Comparison of ENCODE assay signal across 19 cellular contexts in genomic region chr10:47418966-47419365, GRCh38. TPM values are rescaled to one million over a fixed set of nuclear protein-coding genes. Genes with fewer than 3 reads are reported as not detected.
DNase-seq lines count a peak whose midpoint lies in the region; ATAC-seq and TF ChIP-seq lines count a peak whose summit lies in the region.
"Had no signal": no experiment of that assay in that cellular context is flagged by ENCODE, and none has a peak within 500 bp of the region (broad histone marks: within the 10 kb centered on the region; RNA-seq: fewer than 3 reads in every experiment).

No MANE protein-coding gene starts in this region.

- no peaks in the 10 kb centered on the region for H3K79me1 ChIP-seq in H9 (ENCODE audit: insufficient read depth, low read depth, low read length, poor library complexity, severe bottlenecking)
- H3K79me1 ChIP-seq in neuronal stem cell (ENCODE audit: low read depth, low read length), result peaks cover 4% of the 10 kb centered on the region

- H4K5ac ChIP-seq in H9 (ENCODE audit: insufficient read length, low read depth, low read length), result no peak overlapping the region

- no peaks in the 10 kb centered on the region for H4K20me1 ChIP-seq in H9 (ENCODE audit: control insufficient read depth, insufficient read depth, insufficient read length)

- no peak overlapping the region for H3K56ac ChIP-seq in H9 (ENCODE audit: insufficient read length, low read depth, low read length)

- no peaks in the 10 kb centered on the region for H3K79me2 ChIP-seq in H9 (ENCODE audit: insufficient read depth, low read length)

- intact Hi-C loops in esophagus muscularis mucosa (cut with DNase I), result no loop called here
- intact Hi-C loops in sciatic nerve (cut with DNase I), result loop anchor here (10.0 kb wide), 1 partner anchor 1526 kb away; no protein-coding TSS in a partner anchor

- no peak overlapping the region for H3T11ph ChIP-seq in H9 (ENCODE audit: low read length)

- no peak for TF ChIP-seq POLR2A in esophagus muscularis mucosa (IDR thresholded peaks at IDR 0.05; ENCODE audit: low read depth)

- H3K27me3 ChIP-seq in H9 (ENCODE audit: insufficient read depth, low read length) (no peaks in the 10 kb centered on the region), esophagus muscularis mucosa (peaks cover 0 to 8% (median 0%) of the 10 kb centered on the region in 4 donors), neuronal stem cell (ENCODE audit: control insufficient read depth in 3 of 3, insufficient read depth in 3 of 3, low read depth in 1 of 3, low read length in 3 of 3) (peaks cover 0 to 3% (median 0%) of the 10 kb centered on the region in 3 experiments)
- H3K27me3 ChIP-seq: BE2C had no signal

- no peak for TF ChIP-seq CTCF in H9 (conservative IDR thresholded peaks at IDR 0.05)
- TF ChIP-seq CTCF in esophagus muscularis mucosa (IDR thresholded peaks at IDR 0.05), result no peak
- TF ChIP-seq CTCF in type B pancreatic cell (conservative IDR thresholded peaks at IDR 0.05), result no peak

- H3K4me3 Mint-ChIP-seq in H9, result no peak overlapping the region
- no peak overlapping the region for H3K4me3 Mint-ChIP-seq in type B pancreatic cell
- H3K4me3 Mint-ChIP-seq: CD4-positive, alpha-beta T cell; HFFc6; IgD-negative memory B cell had no signal

- TF ChIP-seq EP300 in esophagus muscularis mucosa (IDR thresholded peaks at IDR 0.05), result no peak

- H3K36me3 Mint-ChIP-seq in H9 (ENCODE audit: insufficient read depth in 1 of 3, low read depth in 3 of 3) (no peaks in the 10 kb centered on the region), type B pancreatic cell (no peaks in the 10 kb centered on the region)
- H3K36me3 Mint-ChIP-seq: IgD-negative memory B cell had no signal

- H2BK120ac ChIP-seq in H9 (ENCODE audit: low read depth, low read length, poor library complexity, severe bottlenecking) (no peak overlapping the region), neuronal stem cell (ENCODE audit: low read depth, low read length) (no peak overlapping the region)

- DNase-seq in AG08396 (ENCODE audit: low spot score), result peak; percentile 2
- peak; percentile 13 for DNase-seq in H9
- peak; percentile 79 for DNase-seq in esophagus muscularis mucosa (ENCODE audit: extremely low spot score)
- DNase-seq in neuronal stem cell (ENCODE audit: low spot score), result no peak
- no peak for DNase-seq in type B pancreatic cell (ENCODE audit: extremely low spot score, unreplicated experiment)
- DNase-seq in stimulated activated CD4-positive, alpha-beta T cell treated with anti-CD3 and anti-CD28 coated beads, Interleukin-1b, Interleukin-23, amount 100 ng/mL, for 48 hours, result no peak
- DNase-seq in sciatic nerve (ENCODE audit: low spot score), result no peak
- DNase-seq: 8988T; BE2C; CD4-positive, alpha-beta T cell; DMS79 treated with DMSO at 0.1 percent for 48 hours; GM23248; HCEC 1CT; HFFc6; KBM-7 had no signal

- H3K27me3 Mint-ChIP-seq in H9 (ENCODE audit: low read depth) (peaks cover 5% of the 10 kb centered on the region), type B pancreatic cell (peaks cover 3% of the 10 kb centered on the region)
- H3K27me3 Mint-ChIP-seq: CD4-positive, alpha-beta T cell had no signal

- H3K18ac ChIP-seq in H9 (ENCODE audit: insufficient read length, low read depth, low read length) (no peak overlapping the region), neuronal stem cell (ENCODE audit: low read length) (peak overlapping the region; percentile 13)

- ATAC-seq in HG03139 (IDR thresholded peaks at IDR 0.05; ENCODE audit: unreplicated experiment), result no peak
- ATAC-seq in sciatic nerve, result no peak
- ATAC-seq: GM12878 had no signal

- no peak overlapping the region for H2BK5ac ChIP-seq in H9 (ENCODE audit: insufficient read length, low read length)
- H2BK5ac ChIP-seq in neuronal stem cell (ENCODE audit: low read length), result no peak overlapping the region

- H3K23ac ChIP-seq in H9 (ENCODE audit: insufficient read length, low read depth, low read length) (no peak overlapping the region), neuronal stem cell (ENCODE audit: low read depth, low read length, poor library complexity) (no peak overlapping the region)

- H3K14ac ChIP-seq in H9 (ENCODE audit: insufficient read depth, low read length) (no peak overlapping the region; the same call in 1 of the 2 replicates), neuronal stem cell (ENCODE audit: low read length) (no peak overlapping the region)

- no peaks in the 10 kb centered on the region; the same call in 1 of the 2 replicates for H3K4me1 ChIP-seq in H9 (ENCODE audit: insufficient read depth, low read length)
- no peaks in the 10 kb centered on the region for H3K4me1 ChIP-seq in esophagus muscularis mucosa
- peaks cover 4 to 10% of the 10 kb centered on the region in 2 donors for H3K4me1 ChIP-seq in neuronal stem cell (ENCODE audit: control insufficient read depth in 2 of 2, insufficient read depth in 1 of 2, low read depth in 1 of 2, low read length in 2 of 2)
- H3K4me1 ChIP-seq: BE2C had no signal

- H2BK12ac ChIP-seq in H9 (ENCODE audit: insufficient read length, low read depth, low read length), result no peak overlapping the region
- no peak overlapping the region for H2BK12ac ChIP-seq in neuronal stem cell (ENCODE audit: low read length)

- H3K4ac ChIP-seq in H9 (ENCODE audit: low read depth, low read length), result no peak overlapping the region
- no peak overlapping the region for H3K4ac ChIP-seq in neuronal stem cell (ENCODE audit: low read length)

- no CpG with 5 or more reads among the region's 4 CpGs for WGBS in H9 (ENCODE audit: extremely low coverage, insufficient read length, low lambda C conversion rate)
- WGBS in esophagus muscularis mucosa, result 88% methylated on average over 4 of the region's 4 CpGs
- no CpG with 5 or more reads among the region's 4 CpGs for WGBS in neuronal stem cell (ENCODE audit: extremely low coverage in 2 of 2, insufficient read length in 2 of 2, insufficient replicate concordance in 1 of 2), 2 donors

- H2BK15ac ChIP-seq in H9 (ENCODE audit: low read depth, low read length), result no peak overlapping the region
- peak overlapping the region; percentile 46 for H2BK15ac ChIP-seq in neuronal stem cell (ENCODE audit: low read length)

- H2BK20ac ChIP-seq in H9 (ENCODE audit: low read depth, low read length, poor library complexity, severe bottlenecking), result no peak overlapping the region

- H3K4me1 Mint-ChIP-seq in H9 (peaks cover 13 to 15% of the 10 kb centered on the region in 2 experiments), type B pancreatic cell (ENCODE audit: unreplicated experiment) (no peaks in the 10 kb centered on the region)
- H3K4me1 Mint-ChIP-seq: IgD-negative memory B cell had no signal

- H3K27ac ChIP-seq in H9 (ENCODE audit: insufficient read length, low read depth, low read length) (no peak overlapping the region), esophagus muscularis mucosa (replicated peaks in 1 of 4) (no peak overlapping the region), neuronal stem cell (replicated peaks; ENCODE audit: low read length) (no peak overlapping the region)
- H3K27ac ChIP-seq: C4-2B, GM23248 had no signal

- H3K9me3 Mint-ChIP-seq in H9, result no peaks in the 10 kb centered on the region
- H3K9me3 Mint-ChIP-seq in type B pancreatic cell, result no peaks in the 10 kb centered on the region
- H3K9me3 Mint-ChIP-seq: CD4-positive, alpha-beta T cell; HFFc6; IgD-negative memory B cell had no signal

- H3K36me3 ChIP-seq in esophagus muscularis mucosa (no peaks in the 10 kb centered on the region), neuronal stem cell (replicated peaks in 1 of 2; ENCODE audit: control insufficient read depth in 2 of 2, insufficient read depth in 2 of 2, low read length in 2 of 2) (no peaks in the 10 kb centered on the region)
- H3K36me3 ChIP-seq: BE2C had no signal

- no peak overlapping the region for H3K4me3 ChIP-seq in esophagus muscularis mucosa
- no peak overlapping the region for H3K4me3 ChIP-seq in neuronal stem cell (ENCODE audit: low read length in 2 of 2)
- H3K4me3 ChIP-seq: GM12878, GM23248 had no signal

- no peak overlapping the region for H4K8ac ChIP-seq in H9 (replicated peaks; ENCODE audit: insufficient read length, low read depth, low read length)
- H4K8ac ChIP-seq in neuronal stem cell (ENCODE audit: low read depth, low read length), result no peak overlapping the region

- H2AFZ ChIP-seq in H9 (ENCODE audit: low read length), result no peak overlapping the region
- H2AFZ ChIP-seq in neuronal stem cell (ENCODE audit: low read length), result no peak overlapping the region
- H2AFZ ChIP-seq: GM23248 had no signal

- H3K9me3 ChIP-seq in H9 (ENCODE audit: control insufficient read depth, low read depth, low read length) (no peaks in the 10 kb centered on the region), esophagus muscularis mucosa (no peaks in the 10 kb centered on the region), neuronal stem cell (replicated peaks in 1 of 2; ENCODE audit: control insufficient read depth in 2 of 2, insufficient read depth in 1 of 2, low read depth in 1 of 2, low read length in 2 of 2) (peaks cover 0 to 2% of the 10 kb centered on the region in 2 donors)
- H3K9me3 ChIP-seq: BE2C had no signal

- no peaks in the 10 kb centered on the region for H3K23me2 ChIP-seq in H9 (ENCODE audit: insufficient read length, low read depth, low read length, poor library complexity, severe bottlenecking)

- no peak overlapping the region for H2AK5ac ChIP-seq in H9 (ENCODE audit: insufficient read length, low read length)
- H2AK5ac ChIP-seq in neuronal stem cell (ENCODE audit: low read depth, low read length), result peak overlapping the region; percentile 47

- H3K9ac ChIP-seq in H9 (ENCODE audit: extremely low read depth, insufficient read length, low read length) (no peak overlapping the region), neuronal stem cell (ENCODE audit: low read depth, low read length, poor library complexity) (no peak overlapping the region)
- H3K9ac ChIP-seq: GM23248 had no signal

- H3K27ac Mint-ChIP-seq in H9, result peak overlapping the region in 1 of 3 experiments; percentile 32; a peak in 1 of 7 replicates
- H3K27ac Mint-ChIP-seq in type B pancreatic cell, result no peak overlapping the region
- H3K27ac Mint-ChIP-seq: CD4-positive, alpha-beta T cell; HFFc6 had no signal

- H3K4me2 ChIP-seq in H9 (ENCODE audit: insufficient read depth, insufficient read length, low read length) (no peak overlapping the region), neuronal stem cell (ENCODE audit: insufficient read depth, low read length, poor library complexity, severe bottlenecking) (no peak overlapping the region)

- H4K91ac ChIP-seq in H9 (ENCODE audit: insufficient read length, low read depth, low read length) (no peak overlapping the region), neuronal stem cell (ENCODE audit: low read depth, low read length, poor library complexity) (no peak overlapping the region)

RNA-seq across cellular contexts. Expression of gene ZNF488, which starts 34.9 kb away (rescaled TPM):
- total RNA-seq in H9 (2021), result 2.9 and 3.2 TPM in 2 replicates
- total RNA-seq in esophagus muscularis mucosa, result under 1 TPM in 1 of 4 donors, not detected in 3; 0.11 TPM
- 0.01 TPM for polyA plus RNA-seq in neuronal stem cell (2013, experiment 1 of 2)
- polyA plus RNA-seq in neuronal stem cell (2013, experiment 2 of 2), result 0.01 TPM
- 4.0 and 4.9 TPM in 2 replicates for total RNA-seq in type B pancreatic cell (ENCODE audit: low replicate concordance)
- total RNA-seq in sciatic nerve, result 0.71 TPM
- total RNA-seq: CD4-positive, alpha-beta T cell; GM12878; GM23248 had no signal
- polyA plus RNA-seq: GM12878, IgD-negative memory B cell had no signal

Comparison
In these comparisons a context has a peak if more than half of its experiments do, and no peak if none do; other contexts are left out.
1. DNase-seq: peak in AG08396 (single experiment), H9 (single experiment) and esophagus muscularis mucosa (single experiment); none in neuronal stem cell (single experiment), type B pancreatic cell (single experiment), stimulated activated CD4-positive, alpha-beta T cell treated with anti-CD3 and anti-CD28 coated beads, Interleukin-1b, Interleukin-23, amount 100 ng/mL, for 48 hours (single experiment) and sciatic nerve (single experiment).